Comparison of ENCODE assay signal across 19 cellular contexts in genomic region chr21:29637553-29637952, GRCh38.
"Had no signal": no experiment of that assay in that cellular context is flagged by ENCODE, and none has a peak within 500 bp of the region (broad histone marks: within the 10 kb centered on the region; RNA-seq: fewer than 3 reads in every experiment).

No MANE protein-coding gene starts in this region.

- H3K9me3 ChIP-seq: SK-N-SH had no signal

- H3K4me2 ChIP-seq: KMS-11, SK-N-SH had no signal

- FAIRE-seq: HepG2 had no signal

- H3K9ac ChIP-seq: KMS-11, SK-N-SH had no signal

- DNase-seq: IMR-90, NCI-H1048, NCI-H1105, NCI-H1417, NCI-H1436 treated with DMSO at 0.1 percent for 48 hours, NCI-H1694, NCI-H187 treated with DMSO at 0.1 percent for 48 hours, NCI-H2029 treated with DMSO at 0.1 percent for 48 hours, NCI-H2107, NCI-H2227 treated with DMSO at 0.1 percent for 48 hours, NCI-H524 treated with DMSO at 0.1 percent for 48 hours, NCI-H69, NCI-H774, PC-3, SHP77, SK-N-SH had no signal

- H3K27ac ChIP-seq: KMS-11, RWPE1 had no signal
